Comparison of ENCODE assay signal across 18 cellular contexts in genomic region chr6:98117072-98117471, GRCh38.
DNase-seq lines count a peak whose midpoint lies in the region; ATAC-seq and TF ChIP-seq lines count a peak whose summit lies in the region.
"Had no signal": no experiment of that assay in that cellular context is flagged by ENCODE, and none has a peak within 500 bp of the region (broad histone marks: within the 10 kb centered on the region; RNA-seq: fewer than 3 reads in every experiment).

No MANE protein-coding gene starts in this region.

- no peak overlapping the region for H3K27ac Mint-ChIP-seq in MCF 10A (ENCODE audit: low read depth, unreplicated experiment)
- peak overlapping the region; percentile 43 for H3K27ac Mint-ChIP-seq in nephron progenitor cell
- peak overlapping the region; percentile 91 for H3K27ac Mint-ChIP-seq in neural progenitor cell
- H3K27ac Mint-ChIP-seq in activated naive CD8-positive, alpha-beta T cell treated with anti-CD3 and anti-CD28 coated beads, Interleukin-2, amount 50 U/mL, for 24 hours, result no peak overlapping the region
- H3K27ac Mint-ChIP-seq: B cell; CD4-positive, CD25-positive, alpha-beta regulatory T cell; CD8-positive, alpha-beta T cell; H9 had no signal

- H4K20me1 ChIP-seq in mammary epithelial cell (ENCODE audit: insufficient read depth, low read length), result no peaks in the 10 kb centered on the region
- H4K20me1 ChIP-seq in neural progenitor cell (ENCODE audit: low read depth), result no peaks in the 10 kb centered on the region
- H4K20me1 ChIP-seq: BLaER1 had no signal

- TF ChIP-seq CTCF in mammary epithelial cell (conservative IDR thresholded peaks at IDR 0.05 in 1 of 2, IDR thresholded peaks at IDR 0.05 in 1 of 2; ENCODE audit: extremely low read depth in 1 of 2, insufficient read depth in 1 of 2, low read depth in 1 of 2, low read length in 2 of 2) (no peak), MCF 10A (IDR thresholded peaks at IDR 0.05; ENCODE audit: unreplicated experiment) (no peak), nephron progenitor cell (IDR thresholded peaks at IDR 0.05) (no peak), neural progenitor cell (IDR thresholded peaks at IDR 0.05) (no peak)

- H3K27ac ChIP-seq in mammary epithelial cell (ENCODE audit: insufficient read depth, low read depth, low read length), result no peak overlapping the region
- no peak overlapping the region for H3K27ac ChIP-seq in neural progenitor cell
- H3K27ac ChIP-seq: 22Rv1, BLaER1, C4-2B, GM23248 had no signal

- POLR2A ChIA-PET in MCF 10A (lab: Yijun Ruan, JAX), result no interaction called here

- no peak for ATAC-seq in GM18909 (IDR thresholded peaks at IDR 0.05; ENCODE audit: poor library complexity, unreplicated experiment)
- no peak for ATAC-seq in activated naive CD8-positive, alpha-beta T cell treated with anti-CD3 and anti-CD28 coated beads, Interleukin-2, amount 50 U/mL, for 24 hours
- ATAC-seq: CD8-positive, alpha-beta T cell; HCT116 had no signal

- intact Hi-C loops in mammary epithelial cell (cut with micrococcal nuclease), result no loop called here
- intact Hi-C loops in MCF 10A (cut with micrococcal nuclease), result no loop called here

- DNase-seq in mammary epithelial cell (no peak), MCF 10A (ENCODE audit: unreplicated experiment) (no peak), nephron progenitor cell (no peak), neural progenitor cell (ENCODE audit: low spot score) (peak; percentile 18)
- DNase-seq in activated naive CD8-positive, alpha-beta T cell treated with anti-CD3 and anti-CD28 coated beads, Interleukin-2, amount 50 U/mL, for 24 hours, result no peak
- DNase-seq: Caco-2; CD4-positive, CD25-positive, alpha-beta regulatory T cell; CD8-positive, alpha-beta T cell; DMS153; DND-41; GM23248; H9 had no signal

- WGBS in mammary epithelial cell (ENCODE audit: low coverage, missing lambda C conversion rate), result 0% methylated on average over 1 of the region's 1 CpG

- CTCF ChIA-PET in mammary epithelial cell (lab: Charles Lee; ENCODE audit: low non-redundant PET) (no interaction called here), MCF 10A (lab: Yijun Ruan, JAX) (no interaction called here)

- no peaks in the 10 kb centered on the region for H3K4me1 ChIP-seq in mammary epithelial cell (ENCODE audit: insufficient read depth, low read length)
- peaks cover 41% of the 10 kb centered on the region for H3K4me1 ChIP-seq in neural progenitor cell
- H3K4me1 ChIP-seq: BLaER1, Caco-2 had no signal

- H3K27me3 ChIP-seq in mammary epithelial cell (ENCODE audit: insufficient read depth, low read length), result no peaks in the 10 kb centered on the region
- H3K27me3 ChIP-seq in neural progenitor cell, result no peaks in the 10 kb centered on the region
- H3K27me3 ChIP-seq: BLaER1 had no signal

- H3K4me3 ChIP-seq in mammary epithelial cell (replicated peaks in 1 of 3; ENCODE audit: insufficient read depth in 1 of 3, low read depth in 2 of 3, low read length in 3 of 3) (no peak overlapping the region), neural progenitor cell (no peak overlapping the region)
- H3K4me3 ChIP-seq: BLaER1, GM23248 had no signal

- H3K79me2 ChIP-seq in mammary epithelial cell (ENCODE audit: insufficient read depth, low read length) (no peaks in the 10 kb centered on the region), neural progenitor cell (ENCODE audit: low read depth) (no peaks in the 10 kb centered on the region)

- in situ Hi-C loops in mammary epithelial cell (cut with MboI; ENCODE audit: low sequenced_read_pairs in 2 of 2), result no loop called here

- H3K9ac ChIP-seq in mammary epithelial cell (ENCODE audit: insufficient read depth, low read length) (no peak overlapping the region), neural progenitor cell (no peak overlapping the region)
- H3K9ac ChIP-seq: BLaER1, GM23248 had no signal

- H3K9me3 Mint-ChIP-seq in MCF 10A (ENCODE audit: unreplicated experiment) (no peaks in the 10 kb centered on the region), nephron progenitor cell (no peaks in the 10 kb centered on the region), neural progenitor cell (no peaks in the 10 kb centered on the region)
- peaks cover 4% of the 10 kb centered on the region for H3K9me3 Mint-ChIP-seq in activated naive CD8-positive, alpha-beta T cell treated with anti-CD3 and anti-CD28 coated beads, Interleukin-2, amount 50 U/mL, for 24 hours
- H3K9me3 Mint-ChIP-seq: CD8-positive, alpha-beta T cell; H9 had no signal

- H2AFZ ChIP-seq in mammary epithelial cell (ENCODE audit: low read depth, low read length) (peak overlapping the region; percentile 2), neural progenitor cell (replicated peaks) (no peak overlapping the region)
- H2AFZ ChIP-seq: GM23248 had no signal

- peaks cover 64% of the 10 kb centered on the region for H3K27me3 Mint-ChIP-seq in MCF 10A (ENCODE audit: insufficient read depth, unreplicated experiment)
- H3K27me3 Mint-ChIP-seq in nephron progenitor cell (ENCODE audit: low read depth, poor library complexity), result no peaks in the 10 kb centered on the region
- H3K27me3 Mint-ChIP-seq in neural progenitor cell (ENCODE audit: insufficient read depth, low read depth), result peaks cover under 1% of the 10 kb centered on the region
- no peaks in the 10 kb centered on the region for H3K27me3 Mint-ChIP-seq in activated naive CD8-positive, alpha-beta T cell treated with anti-CD3 and anti-CD28 coated beads, Interleukin-2, amount 50 U/mL, for 24 hours
- H3K27me3 Mint-ChIP-seq: B cell; CD4-positive, CD25-positive, alpha-beta regulatory T cell had no signal

- H3K4me1 Mint-ChIP-seq in MCF 10A (ENCODE audit: insufficient read depth, unreplicated experiment) (no peaks in the 10 kb centered on the region), nephron progenitor cell (peaks cover 45% of the 10 kb centered on the region), neural progenitor cell (peaks cover 54% of the 10 kb centered on the region)
- H3K4me1 Mint-ChIP-seq in activated naive CD8-positive, alpha-beta T cell treated with anti-CD3 and anti-CD28 coated beads, Interleukin-2, amount 50 U/mL, for 24 hours, result no peaks in the 10 kb centered on the region
- H3K4me1 Mint-ChIP-seq: B cell; CD4-positive, CD25-positive, alpha-beta regulatory T cell had no signal

- H3K36me3 ChIP-seq in mammary epithelial cell (ENCODE audit: insufficient read depth, low read length) (no peaks in the 10 kb centered on the region), neural progenitor cell (no peaks in the 10 kb centered on the region)
- H3K36me3 ChIP-seq: BLaER1 had no signal

- no peaks in the 10 kb centered on the region for H3K36me3 Mint-ChIP-seq in MCF 10A (ENCODE audit: insufficient read depth, unreplicated experiment)
- no peaks in the 10 kb centered on the region for H3K36me3 Mint-ChIP-seq in nephron progenitor cell (ENCODE audit: low read depth)
- H3K36me3 Mint-ChIP-seq in neural progenitor cell, result peaks cover 1% of the 10 kb centered on the region
- H3K36me3 Mint-ChIP-seq in activated naive CD8-positive, alpha-beta T cell treated with anti-CD3 and anti-CD28 coated beads, Interleukin-2, amount 50 U/mL, for 24 hours (ENCODE audit: low read depth), result no peaks in the 10 kb centered on the region
- H3K36me3 Mint-ChIP-seq: CD4-positive, CD25-positive, alpha-beta regulatory T cell; CD8-positive, alpha-beta T cell had no signal

- H3K9me3 ChIP-seq in mammary epithelial cell (replicated peaks; ENCODE audit: insufficient read depth, low read length), result no peaks in the 10 kb centered on the region
- H3K9me3 ChIP-seq in neural progenitor cell (ENCODE audit: low read depth), result no peaks in the 10 kb centered on the region
- H3K9me3 ChIP-seq: BLaER1, Caco-2 had no signal

- BruUV-seq in mammary epithelial cell (replicated peaks; lab: Mats Ljungman, UMichigan), result no TSS peak
- BruUV-seq in MCF 10A (replicated peaks; lab: Mats Ljungman, UMichigan), result no TSS peak

- dilution Hi-C loops in mammary epithelial cell (cut with HindIII; ENCODE audit: low sequenced_read_pairs), result no loop called here

- H3K4me3 Mint-ChIP-seq in MCF 10A (ENCODE audit: unreplicated experiment), result no peak overlapping the region
- H3K4me3 Mint-ChIP-seq in nephron progenitor cell, result no peak overlapping the region
- peak overlapping the region; percentile 57 for H3K4me3 Mint-ChIP-seq in neural progenitor cell
- H3K4me3 Mint-ChIP-seq in activated naive CD8-positive, alpha-beta T cell treated with anti-CD3 and anti-CD28 coated beads, Interleukin-2, amount 50 U/mL, for 24 hours, result no peak overlapping the region
- H3K4me3 Mint-ChIP-seq: B cell; CD4-positive, CD25-positive, alpha-beta regulatory T cell; CD8-positive, alpha-beta T cell; H9 had no signal

- peaks cover 9% of the 10 kb centered on the region for H3F3A ChIP-seq in neural progenitor cell (ENCODE audit: low read depth)

- H3K4me2 ChIP-seq in mammary epithelial cell (ENCODE audit: insufficient read depth, low read depth, low read length) (no peak overlapping the region), neural progenitor cell (peak overlapping the region; percentile 69)
- H3K4me2 ChIP-seq: BLaER1 had no signal

Comparison
In these comparisons a context has a peak if more than half of its experiments do, and no peak if none do; other contexts are left out.
1. H3K27ac Mint-ChIP-seq: peak in nephron progenitor cell (single experiment) and neural progenitor cell (single experiment); none in MCF 10A (single experiment) and activated naive CD8-positive, alpha-beta T cell treated with anti-CD3 and anti-CD28 coated beads, Interleukin-2, amount 50 U/mL, for 24 hours (single experiment).